In the genomic region with DNA sequence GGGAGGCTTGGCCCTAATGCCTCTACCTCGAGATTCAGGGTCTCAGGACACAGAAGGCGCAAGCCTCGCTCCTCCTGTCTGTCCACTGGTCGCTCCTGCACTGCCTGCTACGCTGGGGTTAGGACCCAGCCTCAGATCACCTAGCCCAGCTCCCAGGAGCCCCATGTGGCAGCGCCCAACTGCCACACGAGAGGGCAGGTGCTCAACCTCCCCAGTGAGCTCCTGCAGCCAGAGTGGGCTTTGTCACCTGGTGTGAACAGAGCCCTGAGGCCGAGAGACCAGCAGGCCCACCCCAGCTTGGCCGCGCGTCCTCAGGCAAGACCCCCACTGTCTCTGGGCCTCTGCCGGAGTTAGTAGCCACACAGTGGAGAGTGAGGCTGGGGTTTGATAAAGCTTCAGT, we compare ENCODE assay signal across 17 cellular contexts. TPM values are rescaled to one million over a fixed set of nuclear protein-coding genes. Genes with fewer than 3 reads are reported as not detected.
A peak's percentile ranks its signal among the peaks of the same experiment; 100 is the strongest.
DNase-seq lines count a peak whose midpoint lies in the region; ATAC-seq and TF ChIP-seq lines count a peak whose summit lies in the region.
"Had no signal": no experiment of that assay in that cellular context is flagged by ENCODE, and none has a peak within 500 bp of the region (broad histone marks: within the 10 kb centered on the region; RNA-seq: fewer than 3 reads in every experiment).

No MANE protein-coding gene starts in this region.

- no peaks in the 10 kb centered on the region for H4K20me1 ChIP-seq in BLaER1 treated with 17β-estradiol and CSF1 and Interleukin-3, amounts not matched to agents 10 nM and 100 nM
- H4K20me1 ChIP-seq in DOHH2 (ENCODE audit: control insufficient read depth, insufficient read depth, low read depth, low read length): no peaks in the 10 kb centered on the region

- no peaks in the 10 kb centered on the region for H3K36me3 Mint-ChIP-seq in dendritic cell treated with granulocyte-macrophage colony-stimulating factor and Interleukin-4, amounts not matched to agents 40 ng/mL and 50 ng/mL, for 4 days (ENCODE audit: low read depth)
- H3K36me3 Mint-ChIP-seq in endothelial cell (ENCODE audit: low read depth, unreplicated experiment): no peaks in the 10 kb centered on the region
- H3K36me3 Mint-ChIP-seq: CD8-positive, alpha-beta T cell had no signal

- WGBS in spleen, 5 donors: 73 to 95% (median 92%) methylated on average over 3 to 12 of the region's 12 CpGs

- no peak for ATAC-seq in GM18909 (IDR thresholded peaks at IDR 0.05; ENCODE audit: poor library complexity, unreplicated experiment)
- ATAC-seq: A549; CD8-positive, alpha-beta T cell had no signal

- TF ChIP-seq CTCF in DOHH2 (IDR thresholded peaks at IDR 0.05; ENCODE audit: low read depth, low read length, poor library complexity, severe bottlenecking) (no peak), spleen (IDR thresholded peaks at IDR 0.05 in 8 of 11, conservative IDR thresholded peaks at IDR 0.05 in 3 of 11) (no peak), endothelial cell (IDR thresholded peaks at IDR 0.05; ENCODE audit: unreplicated experiment) (no peak)

- H3K27ac ChIP-seq in BLaER1 treated with 17β-estradiol and CSF1 and Interleukin-3, amounts not matched to agents 10 nM and 100 nM: peak overlapping the region; percentile 74 to 92 (median 89); a peak in 20 of 22 replicates
- H3K27ac ChIP-seq in DOHH2 (ENCODE audit: low read depth, low read length) (no peak overlapping the region), spleen (peak overlapping the region in 5 of 8 donors; percentile 84 to 90 (median 85))
- H3K27ac ChIP-seq: A549, HL-60 had no signal

- H3K9me3 ChIP-seq in BLaER1 treated with 17β-estradiol and CSF1 and Interleukin-3, amounts not matched to agents 10 nM and 100 nM (replicated peaks in 1 of 11): no peaks in the 10 kb centered on the region
- H3K9me3 ChIP-seq in DOHH2 (ENCODE audit: control insufficient read depth, insufficient read depth, low read length) (no peaks in the 10 kb centered on the region), spleen (no peaks in the 10 kb centered on the region)
- H3K9me3 ChIP-seq: A549, HAP-1 had no signal

- peak overlapping the region in 10 of 11 experiments; percentile 69 to 82 (median 80); a peak in 16 of 22 replicates for H3K9ac ChIP-seq in BLaER1 treated with 17β-estradiol and CSF1 and Interleukin-3, amounts not matched to agents 10 nM and 100 nM

- H3K27me3 Mint-ChIP-seq in dendritic cell treated with granulocyte-macrophage colony-stimulating factor and Interleukin-4, amounts not matched to agents 40 ng/mL and 50 ng/mL, for 4 days: peaks cover 10% of the 10 kb centered on the region
- H3K27me3 Mint-ChIP-seq in endothelial cell (ENCODE audit: unreplicated experiment): peaks cover 9% of the 10 kb centered on the region

- peaks cover 35% of the 10 kb centered on the region for H3K4me1 Mint-ChIP-seq in dendritic cell treated with granulocyte-macrophage colony-stimulating factor and Interleukin-4, amounts not matched to agents 40 ng/mL and 50 ng/mL, for 4 days (ENCODE audit: low read depth)
- H3K4me1 Mint-ChIP-seq in endothelial cell (ENCODE audit: unreplicated experiment): peaks cover 3% of the 10 kb centered on the region

- no peaks in the 10 kb centered on the region for H3K27me3 ChIP-seq in BLaER1 treated with 17β-estradiol and CSF1 and Interleukin-3, amounts not matched to agents 10 nM and 100 nM
- H3K27me3 ChIP-seq in DOHH2 (ENCODE audit: control insufficient read depth, low read length) (no peaks in the 10 kb centered on the region), spleen (replicated peaks in 1 of 7) (no peaks in the 10 kb centered on the region)

- no peaks in the 10 kb centered on the region for H3F3A ChIP-seq in DOHH2 (ENCODE audit: control insufficient read depth, insufficient read depth)

- intact Hi-C loops in dendritic cell treated with granulocyte-macrophage colony-stimulating factor and Interleukin-4, amounts not matched to agents 40 ng/mL and 50 ng/mL, for 4 days (cut with micrococcal nuclease): no loop called here
- intact Hi-C loops in spleen (cut with DNase I; ENCODE audit: low total_unique reads): loop anchor here (10.0 kb wide), 1 partner anchor 416 kb away; no protein-coding TSS in a partner anchor

- no peaks in the 10 kb centered on the region for H3K79me2 ChIP-seq in DOHH2 (ENCODE audit: control insufficient read depth, low read length)

- H3K4me3 ChIP-seq in BLaER1 treated with 17β-estradiol and CSF1 and Interleukin-3, amounts not matched to agents 10 nM and 100 nM: peak overlapping the region in 2 of 10 experiments; percentile 46 to 61; a peak in 3 of 20 replicates
- H3K4me3 ChIP-seq in DOHH2 (ENCODE audit: low read length) (no peak overlapping the region; the same call in 1 of the 2 replicates), spleen (no peak overlapping the region)
- H3K4me3 ChIP-seq: A549, HAP-1 had no signal

- no peaks in the 10 kb centered on the region for H3K36me3 ChIP-seq in BLaER1 treated with 17β-estradiol and CSF1 and Interleukin-3, amounts not matched to agents 10 nM and 100 nM
- H3K36me3 ChIP-seq in DOHH2 (ENCODE audit: control insufficient read depth, low read length) (no peaks in the 10 kb centered on the region), spleen (no peaks in the 10 kb centered on the region)
- H3K36me3 ChIP-seq: HAP-1 had no signal

- peaks cover 31 to 49% (median 43%) of the 10 kb centered on the region in 10 experiments for H3K4me1 ChIP-seq in BLaER1 treated with 17β-estradiol and CSF1 and Interleukin-3, amounts not matched to agents 10 nM and 100 nM
- H3K4me1 ChIP-seq in DOHH2 (ENCODE audit: control insufficient read depth, low read length) (peaks cover 24% of the 10 kb centered on the region), spleen (peaks cover 13 to 37% (median 22%) of the 10 kb centered on the region in 6 donors)
- H3K4me1 ChIP-seq: A549, HAP-1 had no signal

- no peaks in the 10 kb centered on the region for H3K9me2 ChIP-seq in DOHH2 (replicated peaks; ENCODE audit: control insufficient read depth, low read length)

- H3K4me3 Mint-ChIP-seq in dendritic cell treated with granulocyte-macrophage colony-stimulating factor and Interleukin-4, amounts not matched to agents 40 ng/mL and 50 ng/mL, for 4 days: no peak overlapping the region
- no peak overlapping the region for H3K4me3 Mint-ChIP-seq in endothelial cell (ENCODE audit: unreplicated experiment)
- H3K4me3 Mint-ChIP-seq: CD8-positive, alpha-beta T cell had no signal

- no peak for TF ChIP-seq POLR2A in spleen (IDR thresholded peaks at IDR 0.05)

- no peaks in the 10 kb centered on the region for H3K9me3 Mint-ChIP-seq in dendritic cell treated with granulocyte-macrophage colony-stimulating factor and Interleukin-4, amounts not matched to agents 40 ng/mL and 50 ng/mL, for 4 days
- H3K9me3 Mint-ChIP-seq in endothelial cell (ENCODE audit: unreplicated experiment): no peaks in the 10 kb centered on the region
- H3K9me3 Mint-ChIP-seq: CD8-positive, alpha-beta T cell had no signal

- peak overlapping the region; percentile 89 for H3K27ac Mint-ChIP-seq in dendritic cell treated with granulocyte-macrophage colony-stimulating factor and Interleukin-4, amounts not matched to agents 40 ng/mL and 50 ng/mL, for 4 days
- H3K27ac Mint-ChIP-seq in endothelial cell (ENCODE audit: unreplicated experiment): no peak overlapping the region
- H3K27ac Mint-ChIP-seq: CD8-positive, alpha-beta T cell had no signal

- DNase-seq in spleen: no peak
- no peak for DNase-seq in AG08396 (ENCODE audit: low spot score)
- no peak for DNase-seq in endothelial cell (ENCODE audit: low spot score)
- DNase-seq in central memory CD4-positive, alpha-beta T cell: no peak
- DNase-seq: COR-L47, DMS153, DMS79 treated with DMSO at 0.1 percent for 48 hours, GDM1, GOT3 had no signal

- H3K4me2 ChIP-seq in BLaER1 treated with 17β-estradiol and CSF1 and Interleukin-3, amounts not matched to agents 10 nM and 100 nM: peak overlapping the region; percentile 77 to 97 (median 92)
- H3K4me2 ChIP-seq in DOHH2 (ENCODE audit: low read length): peak overlapping the region; percentile 80
- H3K4me2 ChIP-seq: A549 had no signal

RNA-seq across cellular contexts. Expression of a gene that starts 21.7 kb away (rescaled TPM):
- 10 to 100 TPM; 21.2 to 40.9 (median 24.8) TPM for total RNA-seq in spleen
- polyA plus RNA-seq in spleen: 1 to 10 TPM; 2.0 to 5.8 (median 2.4) TPM
- 12.6 TPM for total RNA-seq in endothelial cell (ENCODE audit: unreplicated experiment)
